ENCODE assay signal across 8 cellular contexts in genomic region chr4:51843309-51844156, GRCh38. TPM values are rescaled to one million over a fixed set of nuclear protein-coding genes. Genes with fewer than 3 reads are reported as not detected.
A peak's percentile ranks its signal among the peaks of the same experiment; 100 is the strongest.
DNase-seq lines count a peak whose midpoint lies in the region; ATAC-seq and TF ChIP-seq lines count a peak whose summit lies in the region.

No MANE protein-coding gene starts in this region.

- CTCF ChIA-PET in SK-N-SH (lab: Yijun Ruan, JAX) (interaction anchor here (2.1 kb wide), 1 partner anchor 11 kb away, joined by 9 read pairs; no protein-coding TSS in a partner anchor), HEK293T (lab: Yijun Ruan, JAX) (no interaction called here)

- intact Hi-C loops in sigmoid colon (cut with DNase I), result loop anchor here (2.0 to 10.0 kb wide), 5 partner anchors 54 to 1974 kb away; partner anchors contain the start of genes FIP1L1 and SGCB

- H3K36me3 ChIP-seq in SK-N-SH (replicated peaks in 1 of 2; ENCODE audit: control insufficient read depth in 1 of 2, insufficient read depth in 2 of 2, low read length in 1 of 2), result peaks cover 11 to 13% of the 10 kb centered on the region in 2 experiments
- no peaks in the 10 kb centered on the region for H3K36me3 ChIP-seq in sigmoid colon

- peaks cover 7 to 11% of the 10 kb centered on the region in 2 experiments; a peak in 2 of 4 replicates for H3K4me1 ChIP-seq in SK-N-SH (ENCODE audit: control insufficient read depth in 1 of 2, insufficient read depth in 2 of 2, low read depth in 1 of 2, low read length in 1 of 2)
- peaks cover 0 to 30% (median 21%) of the 10 kb centered on the region in 4 donors for H3K4me1 ChIP-seq in sigmoid colon

- H3K79me2 ChIP-seq in SK-N-SH (ENCODE audit: insufficient read depth), result peaks cover 47% of the 10 kb centered on the region

- H2AFZ ChIP-seq in SK-N-SH (ENCODE audit: low read depth), result no peak overlapping the region

- POLR2A ChIA-PET in SK-N-SH (lab: Yijun Ruan, JAX) (interaction anchor here (1.4 kb wide), 1 partner anchor 195 kb away, joined by 8 read pairs; the partner anchor contains the start of gene SGCB), HEK293T (lab: Yijun Ruan, JAX) (interaction anchor here (0.6 to 1.3 kb wide), 6 partner anchors 10 to 194 kb away, joined by 3 to 4 read pairs (median 4); partner anchors contain the start of gene SGCB)

- TF ChIP-seq CTCF in SK-N-SH (IDR thresholded peaks at IDR 0.05) (no peak), sigmoid colon (IDR thresholded peaks at IDR 0.05) (no peak)

- H3K27ac ChIP-seq in SK-N-SH (ENCODE audit: low read depth in 2 of 2, low read length in 1 of 2), result peak overlapping the region; percentile 76 to 82
- H3K27ac ChIP-seq in angular gyrus (ENCODE audit: low read depth, low read length), result peak overlapping the region; percentile 85
- peak overlapping the region; percentile 99 for H3K27ac ChIP-seq in sigmoid colon

- ATAC-seq in GM18873 (IDR thresholded peaks at IDR 0.05; ENCODE audit: low FRiP score, unreplicated experiment), result peak; percentile 16
- ATAC-seq in HG03354 (IDR thresholded peaks at IDR 0.05; ENCODE audit: poor library complexity, severe bottlenecking, unreplicated experiment), result peak; percentile 28

- peak overlapping the region; percentile 75 for H3K9ac ChIP-seq in SK-N-SH

- H4K20me1 ChIP-seq in SK-N-SH (ENCODE audit: insufficient read depth), result peaks cover 38% of the 10 kb centered on the region

- no peak for TF ChIP-seq EP300 in SK-N-SH (IDR thresholded peaks at IDR 0.05; ENCODE audit: borderline replicate concordance in 1 of 2, low read depth in 1 of 2, low read length in 1 of 2)
- no peak for TF ChIP-seq EP300 in sigmoid colon (IDR thresholded peaks at IDR 0.05)

- H3K27me3 ChIP-seq in SK-N-SH (ENCODE audit: insufficient read depth) (no peaks in the 10 kb centered on the region), sigmoid colon (no peaks in the 10 kb centered on the region)

- H3K4me3 ChIP-seq in SK-N-SH (ENCODE audit: low read depth in 2 of 2, low read length in 1 of 2) (peak overlapping the region; percentile 75 to 89), sigmoid colon (peak overlapping the region; percentile 76 to 98 (median 94))

- TF ChIP-seq POLR2A in sigmoid colon (IDR thresholded peaks at IDR 0.05), result no peak

- TF ChIP-seq RAD21 in SK-N-SH (IDR thresholded peaks at IDR 0.05; ENCODE audit: low read length), result no peak

- 1% methylated on average over 30 of the region's 64 CpGs for WGBS in SK-N-SH (ENCODE audit: low lambda C conversion rate)
- 1% methylated on average over 61 to 64 of the region's 64 CpGs for WGBS in sigmoid colon, 2 donors

- peak overlapping the region; percentile 76 for H3K4me2 ChIP-seq in SK-N-SH

- H3K9me3 ChIP-seq in SK-N-SH (no peaks in the 10 kb centered on the region), sigmoid colon (no peaks in the 10 kb centered on the region)

- no peaks in the 10 kb centered on the region for H3K9me2 ChIP-seq in SK-N-SH

- DNase-seq in AG08395 (ENCODE audit: low spot score), result peak; percentile 48
- DNase-seq in SK-N-SH, result peak; percentile 83
- DNase-seq in hepatic stellate cell (ENCODE audit: low spot score), result peak; percentile 63
- DNase-seq in sigmoid colon, result peak; percentile 92
- DNase-seq in HEK293T (ENCODE audit: extremely low spot score), result no peak

- H3F3A ChIP-seq in SK-N-SH (replicated peaks; ENCODE audit: insufficient read depth), result no peaks in the 10 kb centered on the region

TF ChIP-seq in SK-N-SH, 30 proteins besides CTCF, POLR2A, EP300 and RAD21:
- TF ChIP-seq CHD2 (IDR thresholded peaks at IDR 0.05; ENCODE audit: low read length, partially characterized antibody) (peak; percentile 73), SIN3A (IDR thresholded peaks at IDR 0.05; ENCODE audit: borderline replicate concordance, low read depth, low read length) (no peak)

TF ChIP-seq in HEK293T, 16 proteins besides CTCF, POLR2A, EP300 and RAD21:
- no peak for TF ChIP-seq L3MBTL2 (conservative IDR thresholded peaks at IDR 0.05)
- TF ChIP-seq CTBP1 (IDR thresholded peaks at IDR 0.05; ENCODE audit: borderline replicate concordance), result no peak
- TF ChIP-seq TARDBP (IDR thresholded peaks at IDR 0.05), result no peak
- no peak for TF ChIP-seq SUZ12 (IDR thresholded peaks at IDR 0.05)
- TF ChIP-seq BHLHE40 (IDR thresholded peaks at IDR 0.05; ENCODE audit: borderline replicate concordance), result no peak
- no peak for TF ChIP-seq ELF4 (IDR thresholded peaks at IDR 0.05)
- TF ChIP-seq NFRKB (IDR thresholded peaks at IDR 0.05), result no peak
- TF ChIP-seq FOXA1 (IDR thresholded peaks at IDR 0.05), result no peak
- TF ChIP-seq FOXK2 (IDR thresholded peaks at IDR 0.05), result no peak
- no peak for TF ChIP-seq FOXM1 (IDR thresholded peaks at IDR 0.05; ENCODE audit: borderline replicate concordance)
- TF ChIP-seq SP1 (IDR thresholded peaks at IDR 0.05), result no peak
- no peak for TF ChIP-seq PKNOX1 (IDR thresholded peaks at IDR 0.05)
- no peak for TF ChIP-seq LEF1 (IDR thresholded peaks at IDR 0.05; ENCODE audit: borderline replicate concordance)
- TF ChIP-seq HDGF (IDR thresholded peaks at IDR 0.05; ENCODE audit: borderline replicate concordance), result no peak
- TF ChIP-seq ZNF384 (IDR thresholded peaks at IDR 0.05), result no peak
- no peak for TF ChIP-seq ARNT (IDR thresholded peaks at IDR 0.05)

RNA-seq across cellular contexts. Expression of gene DCUN1D4, which starts 0.6 kb away (rescaled TPM):
- polyA plus RNA-seq in SK-N-SH (2012; rRNA removed) (42.9 and 52.8 TPM in 2 replicates), sigmoid colon (10 to 100 TPM in 1 of 3 donors, 1 to 10 TPM in 2; 9.6 to 10.7 (median 9.9) TPM)
- polyA plus RNA-seq in SK-N-SH (2012; cell fraction: cytosol; rRNA removed), result 29.1 and 30.1 TPM in 2 replicates
- polyA plus RNA-seq in SK-N-SH (2012; cell fraction: nucleus; rRNA removed), result 237 and 252 TPM in 2 replicates
- total RNA-seq in sigmoid colon, result 10 to 100 TPM; 48.6 to 76.2 (median 62.3) TPM
